18 cellular contexts compared by ENCODE assay signal in genomic region chr1:180789460-180789859, GRCh38.
DNase-seq lines count a peak whose midpoint lies in the region; ATAC-seq, FAIRE-seq and TF ChIP-seq lines count a peak whose summit lies in the region.
"Had no signal": no experiment of that assay in that cellular context is flagged by ENCODE, and none has a peak within 500 bp of the region (broad histone marks: within the 10 kb centered on the region; RNA-seq: fewer than 3 reads in every experiment).

No MANE protein-coding gene starts in this region.

- in situ Hi-C loops in HepG2 (cut with HindIII; ENCODE audit: extremely low pct_ligation_motif_present, low pct_unique_long_range_greater_than_20kb): no loop called here

- H3K27me3 ChIP-seq in HepG2 (ENCODE audit: control insufficient read depth in 1 of 2, insufficient read depth in 2 of 2, low read length in 2 of 2): no peaks in the 10 kb centered on the region
- H3K27me3 ChIP-seq in right lobe of liver: no peaks in the 10 kb centered on the region

- DNase-seq in HepG2 (ENCODE audit: low spot score): no peak
- no peak for DNase-seq in right lobe of liver
- DNase-seq in NCI-H82 (lab: John Stamatoyannopoulos, UW): peak; percentile 79
- DNase-seq in central memory CD8-positive, alpha-beta T cell (ENCODE audit: low spot score in 2 of 2): no peak
- no peak for DNase-seq in epidermal melanocyte (ENCODE audit: insufficient read length, low spot score)
- DNase-seq in chondrocyte (ENCODE audit: low spot score): no peak
- DNase-seq in stimulated activated CD4-positive, alpha-beta T cell treated with anti-CD3 and anti-CD28 coated beads, Interleukin-12 subunit alpha, Interleukin-12 subunit beta, amount 100 ng/mL, for 4 hours: no peak
- DNase-seq: C1 segment of cervical spinal cord; Calu3; CD4-positive, alpha-beta memory T cell; COR-L47; DMS153; DND-41; H9 had no signal

- no peaks in the 10 kb centered on the region for H3K79me2 ChIP-seq in HepG2 (ENCODE audit: insufficient read depth, low read length)

- TF ChIP-seq RAD21 in HepG2 (CRISPR knock-in tag; IDR thresholded peaks at IDR 0.05): no peak

- H3K9me3 ChIP-seq in HepG2 (ENCODE audit: low read length): no peaks in the 10 kb centered on the region
- H3K9me3 ChIP-seq in right lobe of liver: no peaks in the 10 kb centered on the region

- no peaks in the 10 kb centered on the region for H3K9me3 Mint-ChIP-seq in activated T-helper 17 cell treated with anti-CD3 and anti-CD28 coated beads, Interleukin-2, amount 50 U/mL, for 72 hours
- H3K9me3 Mint-ChIP-seq in central memory CD8-positive, alpha-beta T cell: no peaks in the 10 kb centered on the region
- H3K9me3 Mint-ChIP-seq in chondrocyte (ENCODE audit: low read depth): no peaks in the 10 kb centered on the region
- H3K9me3 Mint-ChIP-seq: CD4-positive, alpha-beta memory T cell; GM23338; H9 had no signal

- H3K4me3 ChIP-seq in HepG2 (replicated peaks in 1 of 3; ENCODE audit: insufficient read depth in 1 of 3, low read depth in 2 of 3, low read length in 3 of 3): no peak overlapping the region
- H3K4me3 ChIP-seq in right lobe of liver: no peak overlapping the region
- H3K4me3 ChIP-seq: GM23338 had no signal

- H3K36me3 ChIP-seq in HepG2 (replicated peaks in 1 of 2; ENCODE audit: control insufficient read depth in 1 of 2, insufficient read depth in 2 of 2, low read length in 2 of 2) (no peaks in the 10 kb centered on the region), right lobe of liver (no peaks in the 10 kb centered on the region)

- intact Hi-C loops in HepG2 (cut with micrococcal nuclease; ENCODE audit: unreplicated experiment): no loop called here
- intact Hi-C loops in right lobe of liver (cut with DNase I): no loop called here

- peaks cover 10% of the 10 kb centered on the region for H3K4me1 ChIP-seq in HepG2 (ENCODE audit: insufficient read depth, low read length)
- peaks cover 0 to 8% (median 0%) of the 10 kb centered on the region in 4 donors for H3K4me1 ChIP-seq in right lobe of liver

- ATAC-seq in HepG2 (no peak), right lobe of liver (no peak)
- no peak for ATAC-seq in activated T-helper 17 cell treated with anti-CD3 and anti-CD28 coated beads, Interleukin-2, amount 50 U/mL, for 72 hours (replicated peaks)
- ATAC-seq in central memory CD8-positive, alpha-beta T cell (replicated peaks; ENCODE audit: extremely low read depth, poor library complexity, severe bottlenecking): no peak
- ATAC-seq: GM23338 had no signal

- FAIRE-seq in HepG2 (lab: Jason Lieb, UNC): no peak
- FAIRE-seq: G401.6, GM18507 had no signal

- no peak overlapping the region for H3K4me2 ChIP-seq in HepG2 (ENCODE audit: low read depth, low read length)
- H3K4me2 ChIP-seq: GM23338 had no signal

- H3K27ac ChIP-seq in HepG2 (ENCODE audit: extremely low read length, insufficient read depth, low read length) (no peak overlapping the region), right lobe of liver (no peak overlapping the region)

- H3K27me3 Mint-ChIP-seq in activated T-helper 17 cell treated with anti-CD3 and anti-CD28 coated beads, Interleukin-2, amount 50 U/mL, for 72 hours: no peaks in the 10 kb centered on the region
- no peaks in the 10 kb centered on the region for H3K27me3 Mint-ChIP-seq in central memory CD8-positive, alpha-beta T cell
- H3K27me3 Mint-ChIP-seq in chondrocyte (ENCODE audit: low read depth): no peaks in the 10 kb centered on the region
- H3K27me3 Mint-ChIP-seq: CD4-positive, alpha-beta memory T cell had no signal

- CTCF ChIA-PET in HepG2 (lab: Yijun Ruan, JAX; ENCODE audit: low intra/inter-chr PET ratio, low total read pairs): no interaction called here

- POLR2A ChIA-PET in HepG2 (lab: Yijun Ruan, JAX): no interaction called here

- TF ChIP-seq CTCF in HepG2 (CRISPR knock-in tag; IDR thresholded peaks at IDR 0.05) (no peak), right lobe of liver (IDR thresholded peaks at IDR 0.05) (no peak), chondrocyte (IDR thresholded peaks at IDR 0.05) (no peak)

- peaks cover 27% of the 10 kb centered on the region for H3K36me3 Mint-ChIP-seq in activated T-helper 17 cell treated with anti-CD3 and anti-CD28 coated beads, Interleukin-2, amount 50 U/mL, for 72 hours (ENCODE audit: low read depth)
- peaks cover 5% of the 10 kb centered on the region for H3K36me3 Mint-ChIP-seq in central memory CD8-positive, alpha-beta T cell (ENCODE audit: insufficient read depth)
- peaks cover 7% of the 10 kb centered on the region for H3K36me3 Mint-ChIP-seq in chondrocyte (ENCODE audit: low read depth)

- no TSS peak for BruUV-seq in HepG2 (replicated peaks; lab: Mats Ljungman, UMichigan)

- no peak overlapping the region for H3K4me3 Mint-ChIP-seq in activated T-helper 17 cell treated with anti-CD3 and anti-CD28 coated beads, Interleukin-2, amount 50 U/mL, for 72 hours
- H3K4me3 Mint-ChIP-seq in central memory CD8-positive, alpha-beta T cell: no peak overlapping the region
- no peak overlapping the region for H3K4me3 Mint-ChIP-seq in chondrocyte (ENCODE audit: unreplicated experiment)
- H3K4me3 Mint-ChIP-seq: CD4-positive, alpha-beta memory T cell; GM23338; H9 had no signal

- no peaks in the 10 kb centered on the region for H4K20me1 ChIP-seq in HepG2 (ENCODE audit: insufficient read depth, low read length)

- TF ChIP-seq EP300 in HepG2 (IDR thresholded peaks at IDR 0.05; ENCODE audit: low read depth in 2 of 2, low read length in 2 of 2): no peak
- no peak for TF ChIP-seq EP300 in HepG2 (CRISPR knock-in tag; IDR thresholded peaks at IDR 0.05; ENCODE audit: borderline replicate concordance)

- peaks cover 9% of the 10 kb centered on the region for H3K4me1 Mint-ChIP-seq in activated T-helper 17 cell treated with anti-CD3 and anti-CD28 coated beads, Interleukin-2, amount 50 U/mL, for 72 hours
- H3K4me1 Mint-ChIP-seq in central memory CD8-positive, alpha-beta T cell: peaks cover 17% of the 10 kb centered on the region
- H3K4me1 Mint-ChIP-seq in chondrocyte (ENCODE audit: low read depth): peaks cover 45% of the 10 kb centered on the region

- H3K9ac ChIP-seq in HepG2 (ENCODE audit: insufficient read depth, low read depth, low read length): no peak overlapping the region

- H2AFZ ChIP-seq in HepG2 (ENCODE audit: low read length): no peak overlapping the region
- H2AFZ ChIP-seq: GM23338 had no signal

- TF ChIP-seq POLR2A in HepG2 (IDR thresholded peaks at IDR 0.05; ENCODE audit: insufficient read depth in 1 of 2, low read depth in 2 of 2, low read length in 2 of 2) (no peak), right lobe of liver (IDR thresholded peaks at IDR 0.05) (no peak)

- peak overlapping the region; percentile 4 for H3K27ac Mint-ChIP-seq in activated T-helper 17 cell treated with anti-CD3 and anti-CD28 coated beads, Interleukin-2, amount 50 U/mL, for 72 hours
- peak overlapping the region; percentile 5 for H3K27ac Mint-ChIP-seq in central memory CD8-positive, alpha-beta T cell (ENCODE audit: low read depth)
- H3K27ac Mint-ChIP-seq in chondrocyte (ENCODE audit: unreplicated experiment): no peak overlapping the region
- H3K27ac Mint-ChIP-seq: CD4-positive, alpha-beta memory T cell; GM23338; H9 had no signal

TF ChIP-seq in HepG2, 621 proteins besides CTCF, POLR2A, EP300 and RAD21:
- TF ChIP-seq ZNF224 (CRISPR knock-in tag; IDR thresholded peaks at IDR 0.05) (no peak), ZNF121 (CRISPR knock-in tag; IDR thresholded peaks at IDR 0.05) (peak; percentile 56)
